ENCODE assay signal across 8 cellular contexts in genomic region chr1:52926864-52927218, GRCh38. TPM values are rescaled to one million over a fixed set of nuclear protein-coding genes. Genes with fewer than 3 reads are reported as not detected.
DNase-seq lines count a peak whose midpoint lies in the region; TF ChIP-seq lines count a peak whose summit lies in the region.

No MANE protein-coding gene starts in this region.

- H3K27ac ChIP-seq in HUES64 (ENCODE audit: low read depth, low read length): no peak overlapping the region
- peak overlapping the region; percentile 58 for H3K27ac ChIP-seq in effector memory CD4-positive, alpha-beta T cell (ENCODE audit: insufficient read depth, low read length, poor library complexity, severe bottlenecking)

- H3K27ac Mint-ChIP-seq in osteocyte (ENCODE audit: unreplicated experiment): no peak overlapping the region

- H3K9me3 ChIP-seq in HUES64 (ENCODE audit: insufficient read depth, low read depth, low read length): no peaks in the 10 kb centered on the region
- H3K9me3 ChIP-seq in effector memory CD4-positive, alpha-beta T cell (ENCODE audit: control insufficient read depth, low read length): no peaks in the 10 kb centered on the region

- H3K4me3 Mint-ChIP-seq in osteocyte (ENCODE audit: unreplicated experiment): peak overlapping the region; percentile 74

- POLR2A ChIA-PET in GM10248 (lab: Yijun Ruan, JAX): no interaction called here

- 22% methylated on average over 13 of the region's 13 CpGs for WGBS in HUES64

- no peaks in the 10 kb centered on the region for H3K4me1 ChIP-seq in HUES64 (ENCODE audit: insufficient read depth, low read length)
- peaks cover 12% of the 10 kb centered on the region for H3K4me1 ChIP-seq in effector memory CD4-positive, alpha-beta T cell (ENCODE audit: control insufficient read depth, insufficient read depth, low read length, poor library complexity, severe bottlenecking)

- TF ChIP-seq CTCF in osteocyte (IDR thresholded peaks at IDR 0.05) (no peak), GM10248 (IDR thresholded peaks at IDR 0.05; ENCODE audit: control extremely low read depth, extremely low read depth, low read depth, missing control alignments) (no peak)

- H3K4me1 Mint-ChIP-seq in osteocyte (ENCODE audit: unreplicated experiment): peaks cover 17% of the 10 kb centered on the region

- peaks cover 59% of the 10 kb centered on the region for H3K27me3 ChIP-seq in HUES64 (ENCODE audit: insufficient read depth, low read length)
- no peaks in the 10 kb centered on the region for H3K27me3 ChIP-seq in effector memory CD4-positive, alpha-beta T cell (replicated peaks; ENCODE audit: control insufficient read depth, insufficient read depth, low read length, poor library complexity, severe bottlenecking)

- H3K36me3 Mint-ChIP-seq in osteocyte (ENCODE audit: unreplicated experiment): peaks cover 3% of the 10 kb centered on the region

- peaks cover 14% of the 10 kb centered on the region for H3K27me3 Mint-ChIP-seq in osteocyte (ENCODE audit: unreplicated experiment)

- DNase-seq in effector memory CD4-positive, alpha-beta T cell: no peak
- DNase-seq in osteocyte (ENCODE audit: extremely low spot score, unreplicated experiment) (no peak), medulla oblongata (ENCODE audit: extremely low spot score) (no peak), GM10248 (ENCODE audit: extremely low spot score) (no peak), SW 1271 (lab: John Stamatoyannopoulos, UW) (no peak), NCI-H1417 (lab: John Stamatoyannopoulos, UW) (no peak)

- H3K9me3 Mint-ChIP-seq in osteocyte (ENCODE audit: unreplicated experiment): no peaks in the 10 kb centered on the region

- H3K4me3 ChIP-seq in GM08714 (ENCODE audit: low read length) (peak overlapping the region; percentile 47; the same call in 1 of the 2 replicates), HUES64 (ENCODE audit: low read length) (peak overlapping the region; percentile 62)
- H3K4me3 ChIP-seq in effector memory CD4-positive, alpha-beta T cell (ENCODE audit: insufficient read depth, low read depth, low read length, poor library complexity, severe bottlenecking): peak overlapping the region; percentile 74

- CTCF ChIA-PET in GM10248 (lab: Yijun Ruan, JAX): interaction anchor here (1.2 to 1.3 kb wide), 2 partner anchors 21 to 198 kb away, joined by 3 to 4 read pairs; no protein-coding TSS in a partner anchor

- H3K36me3 ChIP-seq in HUES64 (ENCODE audit: insufficient read depth, low read length): no peaks in the 10 kb centered on the region
- no peaks in the 10 kb centered on the region for H3K36me3 ChIP-seq in effector memory CD4-positive, alpha-beta T cell (ENCODE audit: control insufficient read depth, insufficient read depth, low read length)

- no peak overlapping the region for H3K9ac ChIP-seq in HUES64 (ENCODE audit: low read depth, low read length)

RNA-seq across cellular contexts. Expression of gene SCP2, which starts 0.2 kb away (rescaled TPM):
- 55.9 TPM for polyA plus RNA-seq in HUES64 (2013, experiment 1 of 2)
- 62.9 TPM for polyA plus RNA-seq in HUES64 (2013, experiment 2 of 2)
- 84.2 and 102 TPM in 2 replicates for total RNA-seq in osteocyte

RNA-seq across cellular contexts. Expression of gene ECHDC2, which starts 5.3 kb away (rescaled TPM):
- polyA plus RNA-seq in HUES64 (2013, experiment 1 of 2): 7.4 TPM
- polyA plus RNA-seq in HUES64 (2013, experiment 2 of 2): 9.3 TPM
- 24.2 and 30.6 TPM in 2 replicates for total RNA-seq in osteocyte
